ENCODE assay signal across 1 cellular context in genomic region chr1:11602424-11602823, GRCh38.
TF ChIP-seq lines count a peak whose summit lies in the region.

No MANE protein-coding gene starts in this region.

TF ChIP-seq in WTC11, 78 proteins besides CTCF, POLR2A, EP300 and RAD21 (continued from another document):
- TF ChIP-seq ZNF425 (CRISPR knock-in tag; conservative IDR thresholded peaks at IDR 0.05), result no peak
